In genomic region chr5:75389430-75389829, GRCh38 we compare ENCODE assay signal across 18 cellular contexts. TPM values are rescaled to one million over a fixed set of nuclear protein-coding genes. Genes with fewer than 3 reads are reported as not detected.
DNase-seq lines count a peak whose midpoint lies in the region; ATAC-seq and TF ChIP-seq lines count a peak whose summit lies in the region.
"Had no signal": no experiment of that assay in that cellular context is flagged by ENCODE, and none has a peak within 500 bp of the region (broad histone marks: within the 10 kb centered on the region; RNA-seq: fewer than 3 reads in every experiment).

No MANE protein-coding gene starts in this region.

- peaks cover 14% of the 10 kb centered on the region for H3K36me3 Mint-ChIP-seq in activated CD4-positive, alpha-beta memory T cell treated with anti-CD3 and anti-CD28 coated beads for 36 hours
- H3K36me3 Mint-ChIP-seq in activated CD4-positive, alpha-beta memory T cell treated with anti-CD3 and anti-CD28 coated beads, Interleukin-2, amount 10 ng/mL, durations not matched to agents 7 days and 5 days (ENCODE audit: low read depth) = peaks cover 29% of the 10 kb centered on the region
- peaks cover 6% of the 10 kb centered on the region for H3K36me3 Mint-ChIP-seq in natural killer cell treated with Interleukin-12 subunit alpha and Interleukin-12 subunit beta and Interleukin-15 and Interleukin-18, amount 100 ng/mL, for 72 hours
- H3K36me3 Mint-ChIP-seq in natural killer cell = no peaks in the 10 kb centered on the region
- H3K36me3 Mint-ChIP-seq in activated T-helper 2 cell treated with anti-CD3 and anti-CD28 coated beads, Interferon-gamma antibody, Interleukin-2, Interleukin-4, amounts not matched to agents 10 μg/mL and 5 μg/mL and 100 μg/mL, durations not matched to agents 14 hours and 24 hours and 36 hours (ENCODE audit: low read depth) = peaks cover 49% of the 10 kb centered on the region

- POLR2A ChIA-PET in activated CD4-positive, alpha-beta memory T cell treated with anti-CD3 and anti-CD28 coated beads for 36 hours (lab: Charles Lee) = no interaction called here
- POLR2A ChIA-PET in activated CD4-positive, alpha-beta memory T cell treated with anti-CD3 and anti-CD28 coated beads, Interleukin-2, amount 10 ng/mL, durations not matched to agents 7 days and 5 days (lab: Charles Lee) = no interaction called here

- intact Hi-C loops in activated CD4-positive, alpha-beta memory T cell treated with anti-CD3 and anti-CD28 coated beads for 36 hours (cut with micrococcal nuclease) = loop anchor here (2.0 to 5.0 kb wide), 2 partner anchors 123 to 177 kb away; partner anchors contain the start of genes CERT1 and POLK
- intact Hi-C loops in natural killer cell (cut with micrococcal nuclease) = no loop called here
- intact Hi-C loops in activated T-helper 2 cell treated with anti-CD3 and anti-CD28 coated beads, Interferon-gamma antibody, Interleukin-2, Interleukin-4, amounts not matched to agents 10 μg/mL and 5 μg/mL and 100 μg/mL, durations not matched to agents 14 hours and 24 hours and 36 hours (cut with micrococcal nuclease) = no loop called here

- peaks cover 7% of the 10 kb centered on the region for H3K4me1 Mint-ChIP-seq in activated CD4-positive, alpha-beta memory T cell treated with anti-CD3 and anti-CD28 coated beads for 36 hours (ENCODE audit: low read depth)
- H3K4me1 Mint-ChIP-seq in activated CD4-positive, alpha-beta memory T cell treated with anti-CD3 and anti-CD28 coated beads, Interleukin-2, amount 10 ng/mL, durations not matched to agents 7 days and 5 days = peaks cover 11% of the 10 kb centered on the region
- peaks cover 4 to 11% of the 10 kb centered on the region in 2 donors for H3K4me1 Mint-ChIP-seq in natural killer cell treated with Interleukin-12 subunit alpha and Interleukin-12 subunit beta and Interleukin-15 and Interleukin-18, amount 100 ng/mL, for 72 hours (ENCODE audit: low read depth in 2 of 2)
- peaks cover 5 to 6% of the 10 kb centered on the region in 2 donors for H3K4me1 Mint-ChIP-seq in natural killer cell
- H3K4me1 Mint-ChIP-seq in activated T-helper 2 cell treated with anti-CD3 and anti-CD28 coated beads, Interferon-gamma antibody, Interleukin-2, Interleukin-4, amounts not matched to agents 10 μg/mL and 5 μg/mL and 100 μg/mL, durations not matched to agents 14 hours and 24 hours and 36 hours (ENCODE audit: low read depth) = peaks cover 13% of the 10 kb centered on the region
- H3K4me1 Mint-ChIP-seq: CD14-positive monocyte had no signal

- peak; percentile 36 for DNase-seq in activated CD4-positive, alpha-beta memory T cell treated with anti-CD3 and anti-CD28 coated beads for 36 hours
- DNase-seq in activated CD4-positive, alpha-beta memory T cell treated with anti-CD3 and anti-CD28 coated beads, Interleukin-2, amount 10 ng/mL, durations not matched to agents 7 days and 5 days = no peak
- DNase-seq in natural killer cell treated with Interleukin-12 subunit alpha and Interleukin-12 subunit beta and Interleukin-15 and Interleukin-18, amount 100 ng/mL, for 72 hours (ENCODE audit: low spot score) = no peak
- DNase-seq in natural killer cell = no peak
- DNase-seq in activated T-helper 2 cell treated with anti-CD3 and anti-CD28 coated beads, Interferon-gamma antibody, Interleukin-2, Interleukin-4, amounts not matched to agents 10 μg/mL and 5 μg/mL and 100 μg/mL, durations not matched to agents 14 hours and 24 hours and 36 hours (ENCODE audit: low spot score) = no peak
- DNase-seq: COR-L47, DMS153, EL, GM23248, KBM-7, NCI-H1436 treated with DMSO at 0.1 percent for 48 hours, NCI-H2081, NCI-H510A treated with DMSO at 0.1 percent for 48 hours had no signal

- TF ChIP-seq CTCF in natural killer cell (IDR thresholded peaks at IDR 0.05) = no peak

- no peaks in the 10 kb centered on the region for H3K9me3 Mint-ChIP-seq in activated CD4-positive, alpha-beta memory T cell treated with anti-CD3 and anti-CD28 coated beads for 36 hours
- no peaks in the 10 kb centered on the region for H3K9me3 Mint-ChIP-seq in activated CD4-positive, alpha-beta memory T cell treated with anti-CD3 and anti-CD28 coated beads, Interleukin-2, amount 10 ng/mL, durations not matched to agents 7 days and 5 days
- no peaks in the 10 kb centered on the region for H3K9me3 Mint-ChIP-seq in natural killer cell treated with Interleukin-12 subunit alpha and Interleukin-12 subunit beta and Interleukin-15 and Interleukin-18, amount 100 ng/mL, for 72 hours
- H3K9me3 Mint-ChIP-seq in natural killer cell = no peaks in the 10 kb centered on the region
- peaks cover 4% of the 10 kb centered on the region for H3K9me3 Mint-ChIP-seq in activated T-helper 2 cell treated with anti-CD3 and anti-CD28 coated beads, Interferon-gamma antibody, Interleukin-2, Interleukin-4, amounts not matched to agents 10 μg/mL and 5 μg/mL and 100 μg/mL, durations not matched to agents 14 hours and 24 hours and 36 hours

- H3K27ac Mint-ChIP-seq in activated CD4-positive, alpha-beta memory T cell treated with anti-CD3 and anti-CD28 coated beads for 36 hours = peak overlapping the region; percentile 18
- no peak overlapping the region for H3K27ac Mint-ChIP-seq in activated CD4-positive, alpha-beta memory T cell treated with anti-CD3 and anti-CD28 coated beads, Interleukin-2, amount 10 ng/mL, durations not matched to agents 7 days and 5 days
- peak overlapping the region; percentile 32 to 34 for H3K27ac Mint-ChIP-seq in natural killer cell treated with Interleukin-12 subunit alpha and Interleukin-12 subunit beta and Interleukin-15 and Interleukin-18, amount 100 ng/mL, for 72 hours
- no peak overlapping the region for H3K27ac Mint-ChIP-seq in natural killer cell
- peak overlapping the region; percentile 2 for H3K27ac Mint-ChIP-seq in activated T-helper 2 cell treated with anti-CD3 and anti-CD28 coated beads, Interferon-gamma antibody, Interleukin-2, Interleukin-4, amounts not matched to agents 10 μg/mL and 5 μg/mL and 100 μg/mL, durations not matched to agents 14 hours and 24 hours and 36 hours
- H3K27ac Mint-ChIP-seq: CD14-positive monocyte had no signal

- no peak overlapping the region for H3K4me3 Mint-ChIP-seq in activated CD4-positive, alpha-beta memory T cell treated with anti-CD3 and anti-CD28 coated beads for 36 hours
- H3K4me3 Mint-ChIP-seq in activated CD4-positive, alpha-beta memory T cell treated with anti-CD3 and anti-CD28 coated beads, Interleukin-2, amount 10 ng/mL, durations not matched to agents 7 days and 5 days = no peak overlapping the region
- H3K4me3 Mint-ChIP-seq in natural killer cell treated with Interleukin-12 subunit alpha and Interleukin-12 subunit beta and Interleukin-15 and Interleukin-18, amount 100 ng/mL, for 72 hours = peak overlapping the region; percentile 28
- no peak overlapping the region for H3K4me3 Mint-ChIP-seq in natural killer cell
- H3K4me3 Mint-ChIP-seq in activated T-helper 2 cell treated with anti-CD3 and anti-CD28 coated beads, Interferon-gamma antibody, Interleukin-2, Interleukin-4, amounts not matched to agents 10 μg/mL and 5 μg/mL and 100 μg/mL, durations not matched to agents 14 hours and 24 hours and 36 hours (ENCODE audit: low read depth) = no peak overlapping the region
- H3K4me3 Mint-ChIP-seq: CD14-positive monocyte had no signal

- no peaks in the 10 kb centered on the region for H3K27me3 Mint-ChIP-seq in activated CD4-positive, alpha-beta memory T cell treated with anti-CD3 and anti-CD28 coated beads for 36 hours
- no peaks in the 10 kb centered on the region for H3K27me3 Mint-ChIP-seq in activated CD4-positive, alpha-beta memory T cell treated with anti-CD3 and anti-CD28 coated beads, Interleukin-2, amount 10 ng/mL, durations not matched to agents 7 days and 5 days
- no peaks in the 10 kb centered on the region for H3K27me3 Mint-ChIP-seq in natural killer cell treated with Interleukin-12 subunit alpha and Interleukin-12 subunit beta and Interleukin-15 and Interleukin-18, amount 100 ng/mL, for 72 hours
- no peaks in the 10 kb centered on the region for H3K27me3 Mint-ChIP-seq in natural killer cell (ENCODE audit: low read depth in 2 of 2)
- no peaks in the 10 kb centered on the region for H3K27me3 Mint-ChIP-seq in activated T-helper 2 cell treated with anti-CD3 and anti-CD28 coated beads, Interferon-gamma antibody, Interleukin-2, Interleukin-4, amounts not matched to agents 10 μg/mL and 5 μg/mL and 100 μg/mL, durations not matched to agents 14 hours and 24 hours and 36 hours (ENCODE audit: low read depth)

- peak; percentile 55 to 96 for ATAC-seq in natural killer cell treated with Interleukin-12 subunit alpha and Interleukin-12 subunit beta and Interleukin-15 and Interleukin-18, amount 100 ng/mL, for 72 hours
- ATAC-seq in natural killer cell (no peak), GM19023 (IDR thresholded peaks at IDR 0.05; ENCODE audit: unreplicated experiment) (no peak), HG02870 (IDR thresholded peaks at IDR 0.05; ENCODE audit: unreplicated experiment) (no peak)
- ATAC-seq: A549, HCT116 had no signal

- CTCF ChIA-PET in activated CD4-positive, alpha-beta memory T cell treated with anti-CD3 and anti-CD28 coated beads for 36 hours (lab: Charles Lee) = no interaction called here
- CTCF ChIA-PET in activated CD4-positive, alpha-beta memory T cell treated with anti-CD3 and anti-CD28 coated beads, Interleukin-2, amount 10 ng/mL, durations not matched to agents 7 days and 5 days (lab: Charles Lee) = no interaction called here

RNA-seq across cellular contexts. Expression of gene HMGCR, which starts 52.4 kb away (rescaled TPM):
- total RNA-seq in activated CD4-positive, alpha-beta memory T cell treated with anti-CD3 and anti-CD28 coated beads for 36 hours = 10 to 100 TPM; 57.7 to 68.6 TPM
- 10 to 100 TPM; 86.7 to 94.5 TPM for total RNA-seq in activated CD4-positive, alpha-beta memory T cell treated with anti-CD3 and anti-CD28 coated beads, Interleukin-2, amount 10 ng/mL, durations not matched to agents 7 days and 5 days
- 100 to 1,000 TPM in 1 of 2 donors, 10 to 100 TPM in 1; 78.5 to 110 TPM for total RNA-seq in natural killer cell treated with Interleukin-12 subunit alpha and Interleukin-12 subunit beta and Interleukin-15 and Interleukin-18, amount 100 ng/mL, for 72 hours
- 10 to 100 TPM; 44.2 to 89.5 (median 62.6) TPM for total RNA-seq in natural killer cell
- total RNA-seq in activated T-helper 2 cell treated with anti-CD3 and anti-CD28 coated beads, Interferon-gamma antibody, Interleukin-2, Interleukin-4, amounts not matched to agents 10 μg/mL and 5 μg/mL and 100 μg/mL, durations not matched to agents 14 hours and 24 hours and 36 hours = 122 and 123 TPM in 2 replicates

Comparison
In these comparisons a context has a peak if more than half of its experiments do, and no peak if none do; other contexts are left out.
1. H3K27ac Mint-ChIP-seq: peak in activated CD4-positive, alpha-beta memory T cell treated with anti-CD3 and anti-CD28 coated beads for 36 hours (single experiment), natural killer cell treated with Interleukin-12 subunit alpha and Interleukin-12 subunit beta and Interleukin-15 and Interleukin-18, amount 100 ng/mL, for 72 hours (2 of 2) and activated T-helper 2 cell treated with anti-CD3 and anti-CD28 coated beads, Interferon-gamma antibody, Interleukin-2, Interleukin-4, amounts not matched to agents 10 μg/mL and 5 μg/mL and 100 μg/mL, durations not matched to agents 14 hours and 24 hours and 36 hours (single experiment); none in activated CD4-positive, alpha-beta memory T cell treated with anti-CD3 and anti-CD28 coated beads, Interleukin-2, amount 10 ng/mL, durations not matched to agents 7 days and 5 days (single experiment) and natural killer cell (0 of 2).
2. ATAC-seq: peak in natural killer cell treated with Interleukin-12 subunit alpha and Interleukin-12 subunit beta and Interleukin-15 and Interleukin-18, amount 100 ng/mL, for 72 hours (2 of 2); none in natural killer cell (0 of 3), GM19023 (single experiment) and HG02870 (single experiment).